Comparison of ENCODE assay signal across 8 cellular contexts in genomic region chr6:33288141-33288941, GRCh38. TPM values are rescaled to one million over a fixed set of nuclear protein-coding genes. Genes with fewer than 3 reads are reported as not detected.
DNase-seq lines count a peak whose midpoint lies in the region; ATAC-seq and TF ChIP-seq lines count a peak whose summit lies in the region.

No MANE protein-coding gene starts in this region.

- H3K9me3 ChIP-seq in liver (ENCODE audit: control insufficient read depth in 4 of 4, low read length in 3 of 4) = no peaks in the 10 kb centered on the region
- no peaks in the 10 kb centered on the region for H3K9me3 ChIP-seq in transverse colon

- intact Hi-C loops in transverse colon (cut with DNase I; ENCODE audit: low total_unique reads) = no loop called here

- H3K4me3 ChIP-seq in liver (ENCODE audit: low read depth in 1 of 3, low read length in 3 of 3) = peak overlapping the region; percentile 74 to 93 (median 83)
- H3K4me3 ChIP-seq in transverse colon = peak overlapping the region; percentile 69 to 93 (median 79)

- ATAC-seq in activated naive CD8-positive, alpha-beta T cell treated with anti-CD3 and anti-CD28 coated beads, Interleukin-2, amount 50 U/mL, for 24 hours = no peak
- no peak for ATAC-seq in HG03196 (IDR thresholded peaks at IDR 0.05; ENCODE audit: unreplicated experiment)

- TF ChIP-seq CTCF in liver (IDR thresholded peaks at IDR 0.05; ENCODE audit: low read depth, low read length, missing input control) (no peak), transverse colon (IDR thresholded peaks at IDR 0.05) (no peak)

- no peak for TF ChIP-seq POLR2A in transverse colon (IDR thresholded peaks at IDR 0.05)

- H3K27me3 ChIP-seq in liver (ENCODE audit: control insufficient read depth in 4 of 4, insufficient read depth in 4 of 4, low read length in 3 of 4) (no peaks in the 10 kb centered on the region), transverse colon (no peaks in the 10 kb centered on the region)

- H3K9ac ChIP-seq in liver (ENCODE audit: low read depth in 1 of 2, low read length in 2 of 2) = peak overlapping the region; percentile 68

- peak overlapping the region; percentile 85 to 87 for H3K27ac ChIP-seq in liver (ENCODE audit: low read depth in 1 of 2, low read length in 2 of 2)
- peak overlapping the region; percentile 80 to 89 (median 86) for H3K27ac ChIP-seq in transverse colon

- H3K27me3 Mint-ChIP-seq in activated T-cell treated with anti-CD3 and anti-CD28 coated beads, Interleukin-2, amount 50 U/mL, for 24 hours = no peaks in the 10 kb centered on the region
- H3K27me3 Mint-ChIP-seq in activated naive CD8-positive, alpha-beta T cell treated with anti-CD3 and anti-CD28 coated beads, Interleukin-2, amount 50 U/mL, for 24 hours = no peaks in the 10 kb centered on the region

- peak overlapping the region; percentile 98 for H3K4me3 Mint-ChIP-seq in activated T-cell treated with anti-CD3 and anti-CD28 coated beads, Interleukin-2, amount 50 U/mL, for 24 hours
- H3K4me3 Mint-ChIP-seq in activated naive CD8-positive, alpha-beta T cell treated with anti-CD3 and anti-CD28 coated beads, Interleukin-2, amount 50 U/mL, for 24 hours = peak overlapping the region; percentile 97

- no peak for TF ChIP-seq EP300 in transverse colon (IDR thresholded peaks at IDR 0.05; ENCODE audit: low read depth)

- peaks cover 7 to 48% (median 19%) of the 10 kb centered on the region in 4 donors for H3K36me3 ChIP-seq in liver (ENCODE audit: control insufficient read depth in 4 of 4, insufficient read depth in 3 of 4, low read depth in 1 of 4, low read length in 3 of 4)
- H3K36me3 ChIP-seq in transverse colon = peaks cover 0 to 8% (median 0%) of the 10 kb centered on the region in 4 donors

- peaks cover 10 to 23% (median 20%) of the 10 kb centered on the region in 4 donors for H3K4me1 ChIP-seq in liver (ENCODE audit: control insufficient read depth in 4 of 4, insufficient read depth in 4 of 4, low read length in 3 of 4)
- H3K4me1 ChIP-seq in transverse colon = peaks cover 6 to 21% (median 20%) of the 10 kb centered on the region in 4 donors

- H3K4me1 Mint-ChIP-seq in activated T-cell treated with anti-CD3 and anti-CD28 coated beads, Interleukin-2, amount 50 U/mL, for 24 hours (ENCODE audit: low read depth) = peaks cover 43% of the 10 kb centered on the region
- peaks cover 45% of the 10 kb centered on the region for H3K4me1 Mint-ChIP-seq in activated naive CD8-positive, alpha-beta T cell treated with anti-CD3 and anti-CD28 coated beads, Interleukin-2, amount 50 U/mL, for 24 hours

- H3K9me3 Mint-ChIP-seq in activated T-cell treated with anti-CD3 and anti-CD28 coated beads, Interleukin-2, amount 50 U/mL, for 24 hours = no peaks in the 10 kb centered on the region
- H3K9me3 Mint-ChIP-seq in activated naive CD8-positive, alpha-beta T cell treated with anti-CD3 and anti-CD28 coated beads, Interleukin-2, amount 50 U/mL, for 24 hours = no peaks in the 10 kb centered on the region

- in situ Hi-C loops in transverse colon (cut with MboI; ENCODE audit: low pct_ligation_motif_present in 1 of 4, low pct_unique_long_range_greater_than_20kb in 1 of 4, low sequenced_read_pairs in 3 of 4) = no loop called here

- 15% methylated on average over 23 of the region's 23 CpGs for WGBS in liver
- 7 to 16% methylated on average over 4 to 23 of the region's 23 CpGs for WGBS in transverse colon (ENCODE audit: low coverage in 1 of 2), 2 donors

- DNase-seq in activated T-cell treated with anti-CD3 and anti-CD28 coated beads, Interleukin-2, amount 50 U/mL, for 24 hours = no peak
- no peak for DNase-seq in activated T-cell treated with anti-CD3 and anti-CD28 coated beads, Interleukin-2, amount 50 U/mL, for 1 hour
- DNase-seq in activated naive CD8-positive, alpha-beta T cell treated with anti-CD3 and anti-CD28 coated beads, Interleukin-2, amount 50 U/mL, for 24 hours = no peak
- DNase-seq in transverse colon (no peak), DMS114 treated with DMSO at 0.1 percent for 48 hours (lab: John Stamatoyannopoulos, UW; ENCODE audit: unreplicated experiment) (no peak), germinal center (ENCODE audit: low spot score) (no peak)

- peaks cover 97% of the 10 kb centered on the region for H3K36me3 Mint-ChIP-seq in activated T-cell treated with anti-CD3 and anti-CD28 coated beads, Interleukin-2, amount 50 U/mL, for 24 hours (ENCODE audit: low read depth)
- peaks cover 44% of the 10 kb centered on the region for H3K36me3 Mint-ChIP-seq in activated naive CD8-positive, alpha-beta T cell treated with anti-CD3 and anti-CD28 coated beads, Interleukin-2, amount 50 U/mL, for 24 hours (ENCODE audit: low read depth)

- TF ChIP-seq RAD21 in liver (IDR thresholded peaks at IDR 0.05) = no peak

- peak overlapping the region; percentile 98 for H3K27ac Mint-ChIP-seq in activated T-cell treated with anti-CD3 and anti-CD28 coated beads, Interleukin-2, amount 50 U/mL, for 24 hours
- peak overlapping the region; percentile 96 for H3K27ac Mint-ChIP-seq in activated naive CD8-positive, alpha-beta T cell treated with anti-CD3 and anti-CD28 coated beads, Interleukin-2, amount 50 U/mL, for 24 hours

TF ChIP-seq in liver, 16 proteins besides CTCF, POLR2A, EP300 and RAD21 (continues in another document):
- TF ChIP-seq FOXA1 (IDR thresholded peaks at IDR 0.05) (no peak), SP1 (IDR thresholded peaks at IDR 0.05) (no peak), YY1 (IDR thresholded peaks at IDR 0.05) (no peak), EGR1 (IDR thresholded peaks at IDR 0.05; ENCODE audit: low read depth in 2 of 2) (no peak), FOXA2 (IDR thresholded peaks at IDR 0.05) (no peak), ZBTB33 (IDR thresholded peaks at IDR 0.05) (no peak), ATF3 (IDR thresholded peaks at IDR 0.05) (no peak), HNF4G (IDR thresholded peaks at IDR 0.05) (no peak), GABPA (IDR thresholded peaks at IDR 0.05 in 1 of 2, conservative IDR thresholded peaks at IDR 0.05 in 1 of 2) (no peak), TAF1 (conservative IDR thresholded peaks at IDR 0.05) (no peak), HNF4A (conservative IDR thresholded peaks at IDR 0.05) (no peak), NR2F2 (IDR thresholded peaks at IDR 0.05) (no peak), RXRA (IDR thresholded peaks at IDR 0.05) (no peak), REST (IDR thresholded peaks at IDR 0.05) (no peak)

RNA-seq across cellular contexts. Expression of gene WDR46, which starts 0.7 kb away (rescaled TPM):
- total RNA-seq in liver = 10 to 100 TPM; 17.9 to 28.3 TPM
- 10 to 100 TPM; 23.0 to 30.2 TPM for polyA plus RNA-seq in liver
- total RNA-seq in transverse colon = 10 to 100 TPM; 25.0 to 87.2 (median 55.8) TPM

RNA-seq across cellular contexts. Expression of gene PFDN6, which starts 1.1 kb away (rescaled TPM):
- total RNA-seq in liver (10 to 100 TPM; 12.5 to 22.4 TPM), transverse colon (10 to 100 TPM in 3 of 4 donors, not detected in 1; 23.6 to 39.8 (median 28.1) TPM)
- polyA plus RNA-seq in liver = 10 to 100 TPM in 1 of 2 donors, 1 to 10 TPM in 1; 6.5 to 60.1 TPM

RNA-seq across cellular contexts. Expression of gene RGL2, which starts 10.4 kb away (rescaled TPM):
- total RNA-seq in liver = 10 to 100 TPM; 16.7 to 17.8 TPM
- 10 to 100 TPM; 16.8 to 22.8 TPM for polyA plus RNA-seq in liver
- 10 to 100 TPM; 21.3 to 70.3 (median 25.8) TPM for total RNA-seq in transverse colon

RNA-seq across cellular contexts. Expression of gene B3GALT4, which starts 11.4 kb away (rescaled TPM):
- 1 to 10 TPM; 1.5 to 2.2 TPM for total RNA-seq in liver
- polyA plus RNA-seq in liver = 1 to 10 TPM; 1.5 to 2.7 TPM
- 10 to 100 TPM; 39.4 to 49.0 (median 41.8) TPM for total RNA-seq in transverse colon

RNA-seq across cellular contexts. Expression of gene RPS18, which starts 16.5 kb away (rescaled TPM):
- total RNA-seq in liver (1,000 to 10,000 TPM in 1 of 2 donors, 100 to 1,000 TPM in 1; 742 to 1,432 TPM), transverse colon (1,000 to 10,000 TPM in 2 of 4 donors, 100 to 1,000 TPM in 2; 773 to 2,238 (median 1,359) TPM)
- 1,000 to 10,000 TPM in 1 of 2 donors, 100 to 1,000 TPM in 1; 812 to 1,309 TPM for polyA plus RNA-seq in liver
